In genomic region chr11:2902784-2903671, GRCh38 we compare ENCODE assay signal across 8 cellular contexts. TPM values are rescaled to one million over a fixed set of nuclear protein-coding genes. Genes with fewer than 3 reads are reported as not detected.
DNase-seq lines count a peak whose midpoint lies in the region; ATAC-seq and TF ChIP-seq lines count a peak whose summit lies in the region.

No MANE protein-coding gene starts in this region.

- H3K36me3 Mint-ChIP-seq in stimulated activated effector memory CD8-positive, alpha-beta T cell treated with anti-CD3 and anti-CD28 coated beads, Interleukin-12 subunit alpha, Interleukin-12 subunit beta, amount 100 ng/mL, for 72 hours = peaks cover 4% of the 10 kb centered on the region

- ATAC-seq in HCT116 (peak; percentile 31), HG03432 (IDR thresholded peaks at IDR 0.05; ENCODE audit: unreplicated experiment) (no peak)
- no peak for ATAC-seq in stimulated activated effector memory CD8-positive, alpha-beta T cell treated with anti-CD3 and anti-CD28 coated beads, Interleukin-12 subunit alpha, Interleukin-12 subunit beta, amount 100 ng/mL, for 72 hours

- H3K9me2 ChIP-seq in HCT116 (ENCODE audit: insufficient read depth) (no peaks in the 10 kb centered on the region), SU-DHL-6 (replicated peaks; ENCODE audit: insufficient read depth, low read length) (no peaks in the 10 kb centered on the region)

- H3K36me3 ChIP-seq in HCT116 (ENCODE audit: control insufficient read depth in 1 of 2, insufficient read depth in 2 of 2, low read length in 2 of 2) (no peaks in the 10 kb centered on the region), SU-DHL-6 (ENCODE audit: low read length) (no peaks in the 10 kb centered on the region), iPS DF 6.9 (ENCODE audit: control insufficient read depth, insufficient read depth, low read length) (no peaks in the 10 kb centered on the region), testis (ENCODE audit: low read depth, missing control alignments) (no peaks in the 10 kb centered on the region)

- no peaks in the 10 kb centered on the region for H4K20me1 ChIP-seq in HCT116 (ENCODE audit: insufficient read depth)
- H4K20me1 ChIP-seq in SU-DHL-6 (ENCODE audit: low read depth, low read length) = no peaks in the 10 kb centered on the region

- H3K27ac Mint-ChIP-seq in stimulated activated effector memory CD8-positive, alpha-beta T cell treated with anti-CD3 and anti-CD28 coated beads, Interleukin-12 subunit alpha, Interleukin-12 subunit beta, amount 100 ng/mL, for 72 hours = peak overlapping the region; percentile 43

- H3K9me3 ChIP-seq in HCT116 (ENCODE audit: control insufficient read depth in 1 of 2, insufficient read depth in 1 of 2, low read depth in 1 of 2, low read length in 2 of 2) (no peaks in the 10 kb centered on the region), SU-DHL-6 (ENCODE audit: insufficient read depth, low read length) (no peaks in the 10 kb centered on the region), iPS DF 6.9 (ENCODE audit: control insufficient read depth, insufficient read depth, low read length) (no peaks in the 10 kb centered on the region), testis (no peaks in the 10 kb centered on the region)

- no CpG with 5 or more reads among the region's 23 CpGs for WGBS in iPS DF 6.9 (ENCODE audit: insufficient coverage, insufficient read length)
- 83 to 96% methylated on average over 10 to 23 of the region's 23 CpGs for WGBS in testis, 2 donors

- TF ChIP-seq CTCF in HCT116 (IDR thresholded peaks at IDR 0.05 in 2 of 3, conservative IDR thresholded peaks at IDR 0.05 in 1 of 3; ENCODE audit: borderline replicate concordance in 1 of 3, insufficient read depth in 1 of 3, low read depth in 2 of 3, low read length in 2 of 3) (0 out of 6 replicates have a peak, but pooled peaks of 2 of the 3 experiments have one; percentile 7 to 10), SU-DHL-6 (IDR thresholded peaks at IDR 0.05; ENCODE audit: insufficient read depth, low read length, poor library complexity, severe bottlenecking) (no peak), testis (IDR thresholded peaks at IDR 0.05) (no peak)

- peaks cover 44% of the 10 kb centered on the region for H3K4me1 Mint-ChIP-seq in stimulated activated effector memory CD8-positive, alpha-beta T cell treated with anti-CD3 and anti-CD28 coated beads, Interleukin-12 subunit alpha, Interleukin-12 subunit beta, amount 100 ng/mL, for 72 hours

- H2AFZ ChIP-seq in HCT116 (ENCODE audit: low read depth, low read length, poor library complexity, severe bottlenecking) = no peak overlapping the region
- no peak overlapping the region for H2AFZ ChIP-seq in SU-DHL-6 (ENCODE audit: low read depth, low read length, severe bottlenecking)

- H3K4me2 ChIP-seq in HCT116 (ENCODE audit: low read length) (peak overlapping the region; percentile 99), SU-DHL-6 (ENCODE audit: low read depth, low read length, poor library complexity, severe bottlenecking) (peak overlapping the region; percentile 84)

- peak overlapping the region; percentile 61 for H3K4me3 Mint-ChIP-seq in stimulated activated effector memory CD8-positive, alpha-beta T cell treated with anti-CD3 and anti-CD28 coated beads, Interleukin-12 subunit alpha, Interleukin-12 subunit beta, amount 100 ng/mL, for 72 hours

- H3K4me3 ChIP-seq in HCT116 (replicated peaks in 1 of 2; ENCODE audit: low read depth in 1 of 2, low read length in 2 of 2) (peak overlapping the region; percentile 70 to 76), SU-DHL-6 (ENCODE audit: insufficient read depth, low read length, poor library complexity, severe bottlenecking) (peak overlapping the region; percentile 64), iPS DF 6.9 (ENCODE audit: low read length) (peak overlapping the region; percentile 78; the same call in 1 of the 2 replicates), testis (peak overlapping the region in 1 of 2 donors; percentile 77)

- DNase-seq in HCT116 (ENCODE audit: low read depth, low spot score) = no peak
- DNase-seq in iPS DF 6.9 (ENCODE audit: low read depth, low spot score) = no peak
- DNase-seq in stimulated activated effector memory CD8-positive, alpha-beta T cell treated with anti-CD3 and anti-CD28 coated beads, Interleukin-12 subunit alpha, Interleukin-12 subunit beta, amount 100 ng/mL, for 72 hours (ENCODE audit: low spot score in 2 of 2) = no peak
- no peak for DNase-seq in NCI-H226
- DNase-seq in testis = no peak
- no peak for DNase-seq in cerebellar cortex (ENCODE audit: low spot score)

- H3K27ac ChIP-seq in HCT116 (ENCODE audit: low read depth, low read length) = peak overlapping the region; percentile 86
- no peak overlapping the region for H3K27ac ChIP-seq in SU-DHL-6 (ENCODE audit: low read depth, low read length)
- H3K27ac ChIP-seq in iPS DF 6.9 (ENCODE audit: low read length) = no peak overlapping the region
- H3K27ac ChIP-seq in testis = peak overlapping the region in 1 of 2 donors; percentile 38

- TF ChIP-seq POLR2A in HCT116 (IDR thresholded peaks at IDR 0.05; ENCODE audit: borderline replicate concordance, extremely low read depth, insufficient read depth, insufficient read length) (no peak), testis (IDR thresholded peaks at IDR 0.05) (no peak)

- POLR2A ChIA-PET in HCT116 (lab: Charles Lee) = interaction anchor here (2.2 to 3.6 kb wide), 3 partner anchors 9 to 27 kb away, joined by 6 to 21 read pairs (median 12); partner anchors contain the start of gene PHLDA2

- CTCF ChIA-PET in HCT116 (lab: Charles Lee) = interaction anchor here (1.1 to 5.0 kb wide), 3 partner anchors 12 to 27 kb away, joined by 4 to 32 read pairs (median 13); partner anchors contain the start of gene PHLDA2

- TF ChIP-seq RAD21 in HCT116 (IDR thresholded peaks at IDR 0.05; ENCODE audit: low read depth) = no peak

- peaks cover 51 to 65% of the 10 kb centered on the region in 2 experiments for H3K4me1 ChIP-seq in HCT116 (ENCODE audit: control insufficient read depth in 1 of 2, insufficient read depth in 2 of 2, low read length in 2 of 2)
- peaks cover 7% of the 10 kb centered on the region; the same call in 1 of the 2 replicates for H3K4me1 ChIP-seq in iPS DF 6.9 (ENCODE audit: control insufficient read depth, insufficient read depth, low read length)
- peaks cover 16% of the 10 kb centered on the region for H3K4me1 ChIP-seq in testis

- RAD21 ChIA-PET in HCT116 (lab: Charles Lee; ENCODE audit: low non-redundant PET in 1 of 2, low total read pairs in 2 of 2, uncharacterized antibody in 2 of 2, unreplicated experiment in 2 of 2) = interaction anchor here (0.7 to 1.9 kb wide), 3 partner anchors 9 to 370 kb away, joined by 3 to 5 read pairs (median 3); no protein-coding TSS in a partner anchor

- H3K9ac ChIP-seq in HCT116 (ENCODE audit: low read length) (peak overlapping the region; percentile 72), SU-DHL-6 (ENCODE audit: low read length) (peak overlapping the region; percentile 64)

- H3K27me3 ChIP-seq in HCT116 (ENCODE audit: insufficient read depth, low read length) = no peaks in the 10 kb centered on the region
- H3K27me3 ChIP-seq in SU-DHL-6 (ENCODE audit: low read length) = no peaks in the 10 kb centered on the region
- H3K27me3 ChIP-seq in iPS DF 6.9 (ENCODE audit: control insufficient read depth, insufficient read depth, low read length) = no peaks in the 10 kb centered on the region
- no peaks in the 10 kb centered on the region for H3K27me3 ChIP-seq in testis

- H3F3A ChIP-seq in SU-DHL-6 (ENCODE audit: insufficient read depth) = 0 out of 2 replicates have a peak, but pooled peaks cover 3% of the 10 kb centered on the region

- no TSS peak for BruUV-seq in HCT116 (replicated peaks; lab: Mats Ljungman, UMichigan)

- intact Hi-C loops in HCT116 (cut with micrococcal nuclease) = no loop called here
- intact Hi-C loops in testis (cut with DNase I; ENCODE audit: low total_unique reads) = no loop called here

- H3K79me2 ChIP-seq in HCT116 (ENCODE audit: insufficient read depth, low read length) = no peaks in the 10 kb centered on the region
- no peaks in the 10 kb centered on the region for H3K79me2 ChIP-seq in SU-DHL-6 (ENCODE audit: insufficient read depth, low read length)

- H3K9me3 Mint-ChIP-seq in stimulated activated effector memory CD8-positive, alpha-beta T cell treated with anti-CD3 and anti-CD28 coated beads, Interleukin-12 subunit alpha, Interleukin-12 subunit beta, amount 100 ng/mL, for 72 hours = peaks cover 7% of the 10 kb centered on the region

TF ChIP-seq in HCT116, 20 proteins besides CTCF, POLR2A, EP300 and RAD21:
- TF ChIP-seq ATF3 (IDR thresholded peaks at IDR 0.05) = no peak
- peak; percentile 14; the same call in 1 of the 2 replicates for TF ChIP-seq POLR2AphosphoS5 (IDR thresholded peaks at IDR 0.05; ENCODE audit: low read depth, low read length)
- no peak for TF ChIP-seq ZNF274 (IDR thresholded peaks at IDR 0.05; ENCODE audit: low read depth, low read length)

RNA-seq across cellular contexts. Expression of gene CDKN1C, which starts 17.5 kb away (rescaled TPM):
- 24.0 TPM for total RNA-seq in HCT116 (2021; ENCODE audit: unreplicated experiment)
- polyA plus RNA-seq in HCT116 (2012) = 15.9 and 22.3 TPM in 2 replicates
- total RNA-seq in testis = 10 to 100 TPM; 24.3 to 34.9 TPM
- 15.2 TPM for polyA plus RNA-seq in testis (ENCODE audit: insufficient read depth, low read depth, low replicate concordance)

RNA-seq across cellular contexts. Expression of gene PHLDA2, which starts 26.2 kb away (rescaled TPM):
- total RNA-seq in HCT116 (2021; ENCODE audit: unreplicated experiment) (309 TPM), testis (1 to 10 TPM; 2.2 to 4.0 TPM)
- polyA plus RNA-seq in HCT116 (2012) = 446 and 495 TPM in 2 replicates
- polyA plus RNA-seq in testis (ENCODE audit: insufficient read depth, low read depth, low replicate concordance) = 0.62 TPM

Comparison
In these comparisons a context has a peak if more than half of its experiments do, and no peak if none do; other contexts are left out.
1. CTCF ChIP-seq: peak in HCT116 (2 of 3); none in SU-DHL-6 (single experiment) and testis (0 of 3).
2. RNA of gene PHLDA2, which starts 26.2 kb away (total RNA-seq): 309 TPM in HCT116 (single experiment); 2.2 to 4.0 TPM in testis; every median in the first group is over 10 times any median in the second.